In the genomic region with DNA sequence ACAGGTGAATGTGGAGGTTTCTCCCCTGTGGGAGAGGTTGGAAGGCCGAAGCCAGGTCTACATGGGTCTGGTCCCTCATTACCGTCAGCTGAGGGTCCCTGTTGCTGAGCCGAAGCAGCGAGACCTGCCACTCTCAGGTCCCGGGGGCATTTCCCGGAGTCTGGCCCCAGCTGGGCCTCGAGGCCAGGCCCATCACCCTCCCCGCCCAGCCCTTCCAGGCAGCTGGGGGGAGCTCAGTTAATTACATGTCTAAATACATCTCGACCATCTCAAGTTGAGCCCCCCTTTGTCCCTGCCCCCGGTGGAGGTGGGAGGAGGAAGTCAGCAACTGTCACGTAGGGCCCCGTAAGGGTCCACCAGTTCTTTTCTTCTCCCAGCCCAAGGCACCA, we compare ENCODE assay signal across 16 cellular contexts. TPM values are rescaled to one million over a fixed set of nuclear protein-coding genes. Genes with fewer than 3 reads are reported as not detected.
A peak's percentile ranks its signal among the peaks of the same experiment; 100 is the strongest.
DNase-seq lines count a peak whose midpoint lies in the region; ATAC-seq lines count a peak whose summit lies in the region.
"Had no signal": no experiment of that assay in that cellular context is flagged by ENCODE, and none has a peak within 500 bp of the region (broad histone marks: within the 10 kb centered on the region; RNA-seq: fewer than 3 reads in every experiment).

No MANE protein-coding gene starts in this region.

- H3K4ac ChIP-seq in mesenchymal stem cell (ENCODE audit: low read depth in 1 of 2, low read length in 2 of 2), result no peak overlapping the region

- H2BK15ac ChIP-seq in mesenchymal stem cell (ENCODE audit: low read depth, poor library complexity, severe bottlenecking), result no peak overlapping the region

- no peak overlapping the region for H3K14ac ChIP-seq in mesenchymal stem cell (ENCODE audit: low read length in 2 of 2)

- H4K91ac ChIP-seq in mesenchymal stem cell (ENCODE audit: low read length), result peak overlapping the region; percentile 43

- intact Hi-C loops in Right ventricle myocardium inferior (cut with DNase I), result loop anchor here (5.0 kb wide), 1 partner anchor 70 kb away; no protein-coding TSS in a partner anchor
- intact Hi-C loops in Right ventricle myocardium superior (cut with DNase I), result loop anchor here (5.0 kb wide), 1 partner anchor 185 kb away; the partner anchor contains the start of gene KCNQ1OT1

- H2BK120ac ChIP-seq in mesenchymal stem cell (ENCODE audit: low read depth, low read length), result no peak overlapping the region

- no peak overlapping the region for H3K18ac ChIP-seq in mesenchymal stem cell (ENCODE audit: low read depth in 1 of 2, low read length in 2 of 2)

- peaks cover 0 to 19% of the 10 kb centered on the region in 2 experiments for H3K27me3 ChIP-seq in mesenchymal stem cell (ENCODE audit: control insufficient read depth in 1 of 2, insufficient read depth in 1 of 2, low read length in 2 of 2)

- no peaks in the 10 kb centered on the region for H3K9me3 ChIP-seq in mesenchymal stem cell (ENCODE audit: control insufficient read depth, low read length)

- H3K9ac ChIP-seq in mesenchymal stem cell (ENCODE audit: low read length), result no peak overlapping the region

- H3K4me3 ChIP-seq in mesenchymal stem cell (ENCODE audit: insufficient read depth in 1 of 2, low read depth in 1 of 2, low read length in 2 of 2), result no peak overlapping the region

- H4K8ac ChIP-seq in mesenchymal stem cell (ENCODE audit: low read length), result no peak overlapping the region

- ATAC-seq in Right ventricle myocardium inferior (no peak), Right ventricle myocardium superior (ENCODE audit: poor library complexity) (no peak), HG03354 (IDR thresholded peaks at IDR 0.05; ENCODE audit: poor library complexity, severe bottlenecking, unreplicated experiment) (no peak)
- ATAC-seq: HepG2 had no signal

- no peak overlapping the region for H3K4me2 ChIP-seq in mesenchymal stem cell (ENCODE audit: low read length, poor library complexity, severe bottlenecking)

- H3K4me1 ChIP-seq in mesenchymal stem cell (ENCODE audit: control insufficient read depth, insufficient read depth, low read depth, low read length), result peaks cover 36% of the 10 kb centered on the region

- peak; percentile 58 for DNase-seq in Right ventricle myocardium inferior (ENCODE audit: missing footprints)
- no peak for DNase-seq in Right ventricle myocardium superior
- peak; percentile 16 for DNase-seq in amniotic epithelial cell (ENCODE audit: low read depth)
- no peak for DNase-seq in mesenchymal stem cell
- peak; percentile 75 for DNase-seq in retina
- DNase-seq in activated T-cell treated with anti-CD3 and anti-CD28 coated beads, Interleukin-2, amount 50 U/mL, for 48 hours, result no peak
- DNase-seq in stimulated activated naive CD4-positive, alpha-beta T cell (lab: John Stamatoyannopoulos, UW), result no peak
- DNase-seq: COR-L47, DMS153, EL, HFFc6, NCI-H1105 treated with DMSO at 0.1 percent for 48 hours, NCI-H2029 treated with DMSO at 0.1 percent for 48 hours, NCI-H524 had no signal

- H3K23ac ChIP-seq in mesenchymal stem cell (ENCODE audit: low read length in 2 of 2), result no peak overlapping the region

- H3K79me1 ChIP-seq in mesenchymal stem cell (replicated peaks; ENCODE audit: low read length, poor library complexity, severe bottlenecking), result peaks cover 8% of the 10 kb centered on the region

- no peak overlapping the region for H2BK12ac ChIP-seq in mesenchymal stem cell (ENCODE audit: low read length in 2 of 2)

- H2BK5ac ChIP-seq in mesenchymal stem cell (ENCODE audit: low read depth, low read length, poor library complexity, severe bottlenecking), result no peak overlapping the region

- H3K27ac ChIP-seq in mesenchymal stem cell (ENCODE audit: low read length, poor library complexity, severe bottlenecking), result no peak overlapping the region

- 75% methylated on average over 11 of the region's 12 CpGs for WGBS in mesenchymal stem cell

- H2AK5ac ChIP-seq in mesenchymal stem cell (ENCODE audit: low read length, severe bottlenecking), result peak overlapping the region; percentile 5

- no peak overlapping the region for H2AFZ ChIP-seq in mesenchymal stem cell (ENCODE audit: low read depth, low read length)

- H3K36me3 ChIP-seq in mesenchymal stem cell (ENCODE audit: control insufficient read depth in 1 of 2, insufficient read depth in 2 of 2, low read depth in 1 of 2, low read length in 2 of 2), result peaks cover 0 to 18% of the 10 kb centered on the region in 2 experiments

RNA-seq across cellular contexts. Expression of gene CDKN1C, which starts 3.6 kb away (rescaled TPM):
- 40.0 TPM for total RNA-seq in Right ventricle myocardium inferior
- 37.7 TPM for total RNA-seq in Right ventricle myocardium superior
- 29.4 TPM for polyA plus RNA-seq in mesenchymal stem cell (2013, experiment 1 of 2)
- polyA plus RNA-seq in mesenchymal stem cell (2013, experiment 2 of 2), result 31.0 TPM
- total RNA-seq: HepG2 had no signal
- polyA plus RNA-seq: HepG2 had no signal

RNA-seq across cellular contexts. Expression of gene PHLDA2, which starts 47.3 kb away (rescaled TPM):
- 0.65 TPM for total RNA-seq in Right ventricle myocardium inferior
- total RNA-seq in Right ventricle myocardium superior, result 1.1 TPM
- polyA plus RNA-seq in mesenchymal stem cell (2013, experiment 1 of 2), result 272 TPM
- polyA plus RNA-seq in mesenchymal stem cell (2013, experiment 2 of 2), result 276 TPM

Comparison
In these comparisons a context has a peak if more than half of its experiments do, and no peak if none do; other contexts are left out.
1. DNase-seq: peak in Right ventricle myocardium inferior (single experiment), amniotic epithelial cell (single experiment) and retina (single experiment); none in Right ventricle myocardium superior (single experiment), mesenchymal stem cell (single experiment), activated T-cell treated with anti-CD3 and anti-CD28 coated beads, Interleukin-2, amount 50 U/mL, for 48 hours (0 of 2) and stimulated activated naive CD4-positive, alpha-beta T cell (0 of 6).